ENCODE assay signal across 17 cellular contexts in the genomic region with DNA sequence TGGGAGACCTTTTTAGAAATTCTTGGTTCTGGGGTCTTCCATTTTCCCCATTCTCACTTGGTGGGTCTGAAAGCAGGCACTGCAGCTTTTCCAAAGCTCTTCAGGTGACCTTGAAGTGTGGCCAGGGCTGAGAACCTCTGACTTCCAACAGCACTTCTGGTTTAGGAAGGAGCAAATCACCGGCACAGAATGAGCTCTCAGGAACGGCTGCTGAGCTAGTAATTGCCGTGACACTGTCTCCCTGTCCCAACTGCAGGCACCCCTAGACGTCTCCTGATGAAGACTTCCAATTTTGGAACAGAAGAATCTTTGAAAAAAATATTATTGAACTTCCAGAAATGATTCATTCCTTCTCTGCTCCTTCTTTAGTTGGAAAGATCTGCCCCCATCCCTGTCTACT. TPM values are rescaled to one million over a fixed set of nuclear protein-coding genes. Genes with fewer than 3 reads are reported as not detected.
A peak's percentile ranks its signal among the peaks of the same experiment; 100 is the strongest.
DNase-seq lines count a peak whose midpoint lies in the region; ATAC-seq lines count a peak whose summit lies in the region.
"Had no signal": no experiment of that assay in that cellular context is flagged by ENCODE, and none has a peak within 500 bp of the region (broad histone marks: within the 10 kb centered on the region; RNA-seq: fewer than 3 reads in every experiment).

No MANE protein-coding gene starts in this region.

- H3K36me3 Mint-ChIP-seq in CD8-positive, alpha-beta memory T cell = peaks cover 0 to 2% (median 0%) of the 10 kb centered on the region in 3 donors
- no peaks in the 10 kb centered on the region for H3K36me3 Mint-ChIP-seq in dendritic cell treated with granulocyte-macrophage colony-stimulating factor and Interleukin-4, amounts not matched to agents 40 ng/mL and 50 ng/mL, for 4 days (ENCODE audit: low read depth)
- H3K36me3 Mint-ChIP-seq: mesothelial cell of epicardium had no signal

- H3K9me3 ChIP-seq in CD8-positive, alpha-beta memory T cell (ENCODE audit: low read length) = no peaks in the 10 kb centered on the region

- H3K4me3 Mint-ChIP-seq in CD8-positive, alpha-beta memory T cell = peak overlapping the region in 4 of 7 donors; percentile 2 to 69 (median 56)
- H3K4me3 Mint-ChIP-seq in dendritic cell treated with granulocyte-macrophage colony-stimulating factor and Interleukin-4, amounts not matched to agents 40 ng/mL and 50 ng/mL, for 4 days = peak overlapping the region; percentile 50
- H3K4me3 Mint-ChIP-seq: H9, mesothelial cell of epicardium had no signal

- H3K27me3 ChIP-seq in CD8-positive, alpha-beta memory T cell (ENCODE audit: insufficient read depth, low read length, poor library complexity, severe bottlenecking) = no peaks in the 10 kb centered on the region

- ATAC-seq in GM21360 (IDR thresholded peaks at IDR 0.05; ENCODE audit: unreplicated experiment) (peak; percentile 9), HG03196 (IDR thresholded peaks at IDR 0.05; ENCODE audit: unreplicated experiment) (peak; percentile 22), HG03175 (IDR thresholded peaks at IDR 0.05; ENCODE audit: unreplicated experiment) (no peak)

- peaks cover 12 to 25% (median 16%) of the 10 kb centered on the region in 3 donors for H3K4me1 Mint-ChIP-seq in CD8-positive, alpha-beta memory T cell
- H3K4me1 Mint-ChIP-seq in dendritic cell treated with granulocyte-macrophage colony-stimulating factor and Interleukin-4, amounts not matched to agents 40 ng/mL and 50 ng/mL, for 4 days (ENCODE audit: low read depth) = peaks cover 58% of the 10 kb centered on the region

- H3K9me3 Mint-ChIP-seq in CD8-positive, alpha-beta memory T cell = no peaks in the 10 kb centered on the region
- no peaks in the 10 kb centered on the region for H3K9me3 Mint-ChIP-seq in dendritic cell treated with granulocyte-macrophage colony-stimulating factor and Interleukin-4, amounts not matched to agents 40 ng/mL and 50 ng/mL, for 4 days
- H3K9me3 Mint-ChIP-seq: H9 had no signal

- no peak overlapping the region for H3K4me3 ChIP-seq in CD8-positive, alpha-beta memory T cell (ENCODE audit: low read length)

- CTCF ChIA-PET in CD8-positive, alpha-beta memory T cell (lab: Charles Lee) = no interaction called here

- H3K27ac Mint-ChIP-seq in CD8-positive, alpha-beta memory T cell = peak overlapping the region in 1 of 8 donors; percentile 69
- H3K27ac Mint-ChIP-seq in dendritic cell treated with granulocyte-macrophage colony-stimulating factor and Interleukin-4, amounts not matched to agents 40 ng/mL and 50 ng/mL, for 4 days = peak overlapping the region; percentile 59
- H3K27ac Mint-ChIP-seq: H9, mesothelial cell of epicardium had no signal

- intact Hi-C loops in dendritic cell treated with granulocyte-macrophage colony-stimulating factor and Interleukin-4, amounts not matched to agents 40 ng/mL and 50 ng/mL, for 4 days (cut with micrococcal nuclease) = loop anchor here (5.0 to 10.0 kb wide), 2 partner anchors 73 to 455 kb away; no protein-coding TSS in a partner anchor

- POLR2A ChIA-PET in CD8-positive, alpha-beta memory T cell (lab: Charles Lee) = no interaction called here

- DNase-seq in CD8-positive, alpha-beta memory T cell = no peak
- no peak for DNase-seq in SHP77 treated with DMSO at 0.1 percent for 48 hours (lab: John Stamatoyannopoulos, UW)
- no peak for DNase-seq in stimulated activated CD4-positive, alpha-beta T cell treated with anti-CD3 and anti-CD28 coated beads, Interleukin-2, amount 100 ng/mL, for 24 hours
- DNase-seq in iPS-NIHi7 (ENCODE audit: extremely low spot score) = no peak
- DNase-seq: activated CD4-positive, alpha-beta T cell treated with anti-CD3 and anti-CD28 coated beads, Interleukin-2, amount 50 U/mL, for 1 hour; activated naive CD4-positive, alpha-beta T cell treated with anti-CD3 and anti-CD28 coated beads, Interleukin-2, amount 50 U/mL, for 16 hours; C1 segment of cervical spinal cord; H9; NCI-H1417; stimulated activated CD4-positive, alpha-beta T cell treated with anti-CD3 and anti-CD28 coated beads, Interleukin-1b, Interleukin-23, amount 100 ng/mL, for 48 hours; stimulated activated naive CD8-positive, alpha-beta T cell treated with anti-CD3 and anti-CD28 coated beads, Interleukin-15, Interleukin-2, amounts not matched to agents 100 U/mL and 50 U/mL, for 24 hours had no signal

- no peak overlapping the region for H3K27ac ChIP-seq in CD8-positive, alpha-beta memory T cell (ENCODE audit: low read depth, low read length)

- H3K4me1 ChIP-seq in CD8-positive, alpha-beta memory T cell (ENCODE audit: insufficient read depth, low read length) = no peaks in the 10 kb centered on the region

- H3K36me3 ChIP-seq in CD8-positive, alpha-beta memory T cell (ENCODE audit: insufficient read depth, low read length) = no peaks in the 10 kb centered on the region

- H3K27me3 Mint-ChIP-seq in CD8-positive, alpha-beta memory T cell = no peaks in the 10 kb centered on the region
- H3K27me3 Mint-ChIP-seq in dendritic cell treated with granulocyte-macrophage colony-stimulating factor and Interleukin-4, amounts not matched to agents 40 ng/mL and 50 ng/mL, for 4 days = no peaks in the 10 kb centered on the region

RNA-seq across cellular contexts. Expression of a gene that starts 31.3 kb away (rescaled TPM):
- total RNA-seq in CD8-positive, alpha-beta memory T cell = 10 to 100 TPM in 1 of 2 experiments, 1 to 10 TPM in 1; 9.0 to 11.7 TPM
- 2.1 TPM for polyA plus RNA-seq in CD8-positive, alpha-beta memory T cell
- total RNA-seq: G401 had no signal
